1 cellular context compared by ENCODE assay signal in genomic region chr11:107579169-107579568, GRCh38. TPM values are rescaled to one million over a fixed set of nuclear protein-coding genes. Genes with fewer than 3 reads are reported as not detected.
"Had no signal": no experiment of that assay in that cellular context is flagged by ENCODE, and none has a peak within 500 bp of the region (broad histone marks: within the 10 kb centered on the region; RNA-seq: fewer than 3 reads in every experiment).

No MANE protein-coding gene starts in this region.

RNA-seq across cellular contexts. Expression of gene ELMOD1, which starts 11.8 kb away (rescaled TPM):
- total RNA-seq: GM12878 had no signal
- polyA plus RNA-seq: GM12878 had no signal
